17 cellular contexts compared by ENCODE assay signal in the genomic region with DNA sequence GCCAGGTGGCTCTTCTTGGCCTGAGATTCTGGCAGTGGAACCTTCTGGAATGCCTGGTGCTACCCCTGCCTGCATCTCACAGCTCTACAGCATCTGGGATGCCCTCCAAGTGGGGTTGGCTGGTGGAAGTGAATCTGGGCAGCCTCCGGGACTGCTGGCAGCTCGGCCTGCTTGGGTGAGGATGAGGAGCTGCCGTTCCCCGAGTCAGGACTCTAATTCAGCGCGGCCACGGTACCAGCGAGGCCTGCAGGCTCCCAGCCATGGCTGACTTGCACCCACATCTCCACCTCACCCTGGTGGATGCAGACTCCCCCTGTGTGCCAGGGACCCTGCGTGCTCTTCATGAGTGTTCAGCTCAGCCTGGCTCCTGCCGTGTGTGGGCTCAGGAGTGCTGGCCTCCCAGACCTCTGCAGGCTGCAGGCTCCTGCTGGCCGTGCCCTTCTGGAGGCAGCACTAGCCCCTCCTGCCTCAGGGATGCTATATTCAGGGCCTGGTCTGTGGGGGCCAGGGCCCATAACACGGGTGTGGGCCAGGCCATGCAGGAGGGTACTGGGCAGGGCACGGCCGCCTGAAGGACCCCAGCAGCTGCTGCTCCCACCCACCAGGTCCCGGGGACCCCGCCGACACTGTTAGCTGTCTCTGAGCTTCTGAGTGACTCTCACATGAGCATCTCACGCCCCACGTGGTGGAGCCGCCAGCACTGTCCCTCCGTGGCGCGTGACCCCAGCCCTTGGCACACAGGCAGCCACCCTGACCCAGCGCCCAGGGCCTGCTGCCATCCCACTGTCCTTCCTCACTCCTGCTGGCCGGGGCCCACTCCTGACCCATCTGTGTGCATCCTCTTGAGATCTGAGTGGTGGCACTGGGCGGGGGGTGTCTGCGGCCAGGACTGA. TPM values are rescaled to one million over a fixed set of nuclear protein-coding genes. Genes with fewer than 3 reads are reported as not detected.
DNase-seq lines count a peak whose midpoint lies in the region; ATAC-seq and TF ChIP-seq lines count a peak whose summit lies in the region.
"Had no signal": no experiment of that assay in that cellular context is flagged by ENCODE, and none has a peak within 500 bp of the region (broad histone marks: within the 10 kb centered on the region; RNA-seq: fewer than 3 reads in every experiment).

No MANE protein-coding gene starts in this region.

- CTCF ChIA-PET in naive thymus-derived CD4-positive, alpha-beta T cell (lab: Charles Lee), result interaction anchor here (0.6 kb wide), 1 partner anchor 175 kb away, joined by 4 read pairs; no protein-coding TSS in a partner anchor

- H3K27ac Mint-ChIP-seq in stimulated activated memory B cell treated with anti-CD40 and anti-IgM and Interleukin-4, amounts not matched to agents 10 μg/mL and 1 μg/mL and 100 μg/mL, for 72 hours, result no peak overlapping the region
- no peak overlapping the region for H3K27ac Mint-ChIP-seq in naive thymus-derived CD4-positive, alpha-beta T cell
- H3K27ac Mint-ChIP-seq: CD4-positive, alpha-beta T cell had no signal

- peaks cover 27% of the 10 kb centered on the region for H3K36me3 Mint-ChIP-seq in stimulated activated memory B cell treated with anti-CD40 and anti-IgM and Interleukin-4, amounts not matched to agents 10 μg/mL and 1 μg/mL and 100 μg/mL, for 72 hours
- peaks cover 0 to 11% (median 0%) of the 10 kb centered on the region in 5 donors for H3K36me3 Mint-ChIP-seq in naive thymus-derived CD4-positive, alpha-beta T cell

- TF ChIP-seq POLR2A in heart left ventricle (IDR thresholded peaks at IDR 0.05), result no peak

- 90 to 95% (median 93%) methylated on average over 11 to 27 of the region's 27 CpGs for WGBS in heart left ventricle, 4 donors

- POLR2A ChIA-PET in naive thymus-derived CD4-positive, alpha-beta T cell (lab: Charles Lee), result interaction anchor here (0.7 to 1.5 kb wide), 2 partner anchors 11 to 248 kb away, joined by 3 to 5 read pairs; a partner anchor contains a TSS

- intact Hi-C loops in heart left ventricle (cut with DNase I) (loop anchor here (2.0 to 10.0 kb wide), 10 partner anchors 155 to 370 kb away; a partner anchor contains a TSS), left ventricle myocardium inferior (cut with micrococcal nuclease) (loop anchor here (10.0 kb wide), 2 partner anchors 277 to 367 kb away; a partner anchor contains a TSS)
- intact Hi-C loops in naive thymus-derived CD4-positive, alpha-beta T cell (cut with micrococcal nuclease), result loop anchor here in 1 of 2 donors (10.0 kb wide), 1 partner anchor 1113 kb away; no protein-coding TSS in a partner anchor

- no peak overlapping the region for H3K4me3 Mint-ChIP-seq in stimulated activated memory B cell treated with anti-CD40 and anti-IgM and Interleukin-4, amounts not matched to agents 10 μg/mL and 1 μg/mL and 100 μg/mL, for 72 hours
- no peak overlapping the region for H3K4me3 Mint-ChIP-seq in naive thymus-derived CD4-positive, alpha-beta T cell
- H3K4me3 Mint-ChIP-seq: CD4-positive, alpha-beta T cell had no signal

- peak; percentile 27 to 74 (median 44) for ATAC-seq in heart left ventricle
- ATAC-seq in stimulated activated memory B cell treated with anti-CD40 and anti-IgM and Interleukin-4, amounts not matched to agents 10 μg/mL and 1 μg/mL and 100 μg/mL, for 72 hours, result peak; percentile 3
- ATAC-seq in naive thymus-derived CD4-positive, alpha-beta T cell, result no peak

- no peaks in the 10 kb centered on the region for H3K27me3 Mint-ChIP-seq in stimulated activated memory B cell treated with anti-CD40 and anti-IgM and Interleukin-4, amounts not matched to agents 10 μg/mL and 1 μg/mL and 100 μg/mL, for 72 hours
- H3K27me3 Mint-ChIP-seq in naive thymus-derived CD4-positive, alpha-beta T cell, result no peaks in the 10 kb centered on the region
- H3K27me3 Mint-ChIP-seq: CD4-positive, alpha-beta T cell had no signal

- H3K27ac ChIP-seq in heart left ventricle (no peak overlapping the region), left ventricle myocardium inferior (replicated peaks) (no peak overlapping the region)
- H3K27ac ChIP-seq in naive thymus-derived CD4-positive, alpha-beta T cell (ENCODE audit: low read depth, low read length), result no peak overlapping the region
- H3K27ac ChIP-seq: KMS-11, PC-9 had no signal

- H3K9me3 ChIP-seq in heart left ventricle (no peaks in the 10 kb centered on the region), left ventricle myocardium inferior (replicated peaks) (no peaks in the 10 kb centered on the region)
- no peaks in the 10 kb centered on the region for H3K9me3 ChIP-seq in naive thymus-derived CD4-positive, alpha-beta T cell (ENCODE audit: control insufficient read depth in 2 of 3, low read length in 3 of 3)

- H3K4me1 Mint-ChIP-seq in stimulated activated memory B cell treated with anti-CD40 and anti-IgM and Interleukin-4, amounts not matched to agents 10 μg/mL and 1 μg/mL and 100 μg/mL, for 72 hours, result peaks cover 6% of the 10 kb centered on the region
- H3K4me1 Mint-ChIP-seq in naive thymus-derived CD4-positive, alpha-beta T cell, result peaks cover 0 to 4% (median 0%) of the 10 kb centered on the region in 7 donors

- no peak for TF ChIP-seq CTCF in heart left ventricle (IDR thresholded peaks at IDR 0.05)
- TF ChIP-seq CTCF in left ventricle myocardium inferior (IDR thresholded peaks at IDR 0.05; ENCODE audit: borderline replicate concordance), result no peak

- no peaks in the 10 kb centered on the region for H3K27me3 ChIP-seq in heart left ventricle
- H3K27me3 ChIP-seq in left ventricle myocardium inferior (ENCODE audit: low read depth), result no peaks in the 10 kb centered on the region
- H3K27me3 ChIP-seq in naive thymus-derived CD4-positive, alpha-beta T cell (ENCODE audit: control insufficient read depth in 2 of 2, insufficient read depth in 2 of 2, low read length in 2 of 2), result no peaks in the 10 kb centered on the region

- H3K4me3 ChIP-seq in heart left ventricle (no peak overlapping the region), left ventricle myocardium inferior (no peak overlapping the region)
- no peak overlapping the region for H3K4me3 ChIP-seq in naive thymus-derived CD4-positive, alpha-beta T cell (ENCODE audit: low read length)
- H3K4me3 ChIP-seq: PC-9 had no signal

- peaks cover 0 to 57% (median 16%) of the 10 kb centered on the region in 9 donors for H3K36me3 ChIP-seq in heart left ventricle
- H3K36me3 ChIP-seq in left ventricle myocardium inferior, result peaks cover 30% of the 10 kb centered on the region
- peaks cover 0 to 74% (median 3%) of the 10 kb centered on the region in 3 experiments for H3K36me3 ChIP-seq in naive thymus-derived CD4-positive, alpha-beta T cell (ENCODE audit: control insufficient read depth in 2 of 3, insufficient read depth in 3 of 3, low read length in 3 of 3)

- no peaks in the 10 kb centered on the region for H3K9me3 Mint-ChIP-seq in stimulated activated memory B cell treated with anti-CD40 and anti-IgM and Interleukin-4, amounts not matched to agents 10 μg/mL and 1 μg/mL and 100 μg/mL, for 72 hours
- no peaks in the 10 kb centered on the region for H3K9me3 Mint-ChIP-seq in naive thymus-derived CD4-positive, alpha-beta T cell
- H3K9me3 Mint-ChIP-seq: CD4-positive, alpha-beta T cell had no signal

- DNase-seq in heart left ventricle, result peak in 1 of 5 donors; percentile 55
- no peak for DNase-seq in left ventricle myocardium inferior
- DNase-seq in cerebellar cortex (ENCODE audit: low spot score), result peak; percentile 74
- peak; percentile 17 for DNase-seq in inferior parietal cortex (ENCODE audit: extremely low spot score)
- DNase-seq in NCI-H510A (lab: John Stamatoyannopoulos, UW), result no peak
- no peak for DNase-seq in DMS79 treated with DMSO at 0.1 percent for 48 hours (lab: John Stamatoyannopoulos, UW)
- DNase-seq in naive thymus-derived CD4-positive, alpha-beta T cell, result no peak
- DNase-seq: CD4-positive, alpha-beta T cell; GOT3; NCI-H1105; NCI-H187; NCI-H748 treated with DMSO at 0.1 percent for 48 hours; PC-9 had no signal

- H3K4me1 ChIP-seq in heart left ventricle (peaks cover 0 to 4% (median 0%) of the 10 kb centered on the region in 12 donors), left ventricle myocardium inferior (peaks cover 3% of the 10 kb centered on the region)
- H3K4me1 ChIP-seq in naive thymus-derived CD4-positive, alpha-beta T cell (ENCODE audit: control insufficient read depth in 2 of 2, insufficient read depth in 2 of 2, low read length in 2 of 2), result no peaks in the 10 kb centered on the region

RNA-seq across cellular contexts. Expression of a gene that starts 10.6 kb away (rescaled TPM):
- total RNA-seq in heart left ventricle (10 to 100 TPM in 2 of 9 donors, 1 to 10 TPM in 7; 5.0 to 14.2 (median 6.7) TPM), left ventricle myocardium inferior (5.9 TPM)
- polyA plus RNA-seq in heart left ventricle, result 1 to 10 TPM; 4.7 to 6.6 TPM
- total RNA-seq in naive thymus-derived CD4-positive, alpha-beta T cell, result 10 to 100 TPM; 29.5 to 44.1 (median 39.7) TPM
- 1 to 10 TPM; 3.2 to 9.1 TPM for polyA plus RNA-seq in naive thymus-derived CD4-positive, alpha-beta T cell

RNA-seq across cellular contexts. Expression of a gene that starts 48.6 kb away (rescaled TPM):
- total RNA-seq in heart left ventricle, result not detected
- polyA plus RNA-seq in heart left ventricle, result not detected
- not detected for total RNA-seq in left ventricle myocardium inferior
- not detected for total RNA-seq in naive thymus-derived CD4-positive, alpha-beta T cell
- polyA plus RNA-seq in naive thymus-derived CD4-positive, alpha-beta T cell, result not detected
- total RNA-seq: A172; CD4-positive, alpha-beta T cell; MCF 10A; PC-9 had no signal

Comparison
In these comparisons a context has a peak if more than half of its experiments do, and no peak if none do; other contexts are left out.
1. DNase-seq: peak in cerebellar cortex (single experiment) and inferior parietal cortex (single experiment); none in left ventricle myocardium inferior (single experiment), NCI-H510A (single experiment), DMS79 treated with DMSO at 0.1 percent for 48 hours (single experiment) and naive thymus-derived CD4-positive, alpha-beta T cell (0 of 9).